17 cellular contexts compared by ENCODE assay signal in genomic region chr10:132712291-132712690, GRCh38.
DNase-seq lines count a peak whose midpoint lies in the region; ATAC-seq and TF ChIP-seq lines count a peak whose summit lies in the region.
"Had no signal": no experiment of that assay in that cellular context is flagged by ENCODE, and none has a peak within 500 bp of the region (broad histone marks: within the 10 kb centered on the region; RNA-seq: fewer than 3 reads in every experiment).

No MANE protein-coding gene starts in this region.

- no peak for TF ChIP-seq CTCF in type B pancreatic cell (conservative IDR thresholded peaks at IDR 0.05)

- DNase-seq in Right ventricle myocardium superior: peak; percentile 17
- DNase-seq in Right ventricle myocardium inferior (ENCODE audit: missing footprints): no peak
- DNase-seq in left cardiac atrium: peak; percentile 3
- DNase-seq in natural killer cell treated with Interleukin-12 subunit alpha and Interleukin-12 subunit beta and Interleukin-15 and Interleukin-18, amount 100 ng/mL, for 72 hours (ENCODE audit: low spot score): peak; percentile 40
- DNase-seq in type B pancreatic cell (ENCODE audit: extremely low spot score, unreplicated experiment): no peak
- no peak for DNase-seq in T1000 (lab: John Stamatoyannopoulos, UW)
- no peak for DNase-seq in cerebellar nuclear complex (lab: John Stamatoyannopoulos, UW)
- DNase-seq: 8988T, DMS 273 treated with DMSO at 0.1 percent for 48 hours, HFFc6, IMR-90, Kasumi-1, MM.1S, NCI-H1092 treated with DMSO at 0.1 percent for 48 hours, NCI-H1694, NCI-H510A treated with DMSO at 0.1 percent for 48 hours had no signal

- H3K4me3 Mint-ChIP-seq in natural killer cell treated with Interleukin-12 subunit alpha and Interleukin-12 subunit beta and Interleukin-15 and Interleukin-18, amount 100 ng/mL, for 72 hours: no peak overlapping the region
- peak overlapping the region; percentile 50 for H3K4me3 Mint-ChIP-seq in type B pancreatic cell
- H3K4me3 Mint-ChIP-seq: HFFc6 had no signal

- H3K9me3 Mint-ChIP-seq in natural killer cell treated with Interleukin-12 subunit alpha and Interleukin-12 subunit beta and Interleukin-15 and Interleukin-18, amount 100 ng/mL, for 72 hours: no peaks in the 10 kb centered on the region
- H3K9me3 Mint-ChIP-seq in type B pancreatic cell: no peaks in the 10 kb centered on the region

- no peak for ATAC-seq in Right ventricle myocardium superior (ENCODE audit: poor library complexity)
- no peak for ATAC-seq in Right ventricle myocardium inferior
- no peak for ATAC-seq in left cardiac atrium
- ATAC-seq in natural killer cell treated with Interleukin-12 subunit alpha and Interleukin-12 subunit beta and Interleukin-15 and Interleukin-18, amount 100 ng/mL, for 72 hours: no peak
- ATAC-seq in GM21619 (IDR thresholded peaks at IDR 0.05; ENCODE audit: unreplicated experiment): no peak

- no peak overlapping the region for H3K27ac Mint-ChIP-seq in natural killer cell treated with Interleukin-12 subunit alpha and Interleukin-12 subunit beta and Interleukin-15 and Interleukin-18, amount 100 ng/mL, for 72 hours
- no peak overlapping the region for H3K27ac Mint-ChIP-seq in type B pancreatic cell
- H3K27ac Mint-ChIP-seq: HFFc6 had no signal

- no peaks in the 10 kb centered on the region for H3K27me3 Mint-ChIP-seq in natural killer cell treated with Interleukin-12 subunit alpha and Interleukin-12 subunit beta and Interleukin-15 and Interleukin-18, amount 100 ng/mL, for 72 hours
- H3K27me3 Mint-ChIP-seq in type B pancreatic cell: peaks cover 15% of the 10 kb centered on the region

- intact Hi-C loops in Right ventricle myocardium superior (cut with DNase I): no loop called here
- intact Hi-C loops in Right ventricle myocardium inferior (cut with DNase I): no loop called here
- intact Hi-C loops in left cardiac atrium (cut with DNase I): no loop called here

- H3K36me3 Mint-ChIP-seq in natural killer cell treated with Interleukin-12 subunit alpha and Interleukin-12 subunit beta and Interleukin-15 and Interleukin-18, amount 100 ng/mL, for 72 hours: no peaks in the 10 kb centered on the region
- peaks cover 12% of the 10 kb centered on the region for H3K36me3 Mint-ChIP-seq in type B pancreatic cell

- peaks cover 0 to 15% of the 10 kb centered on the region in 2 donors for H3K4me1 Mint-ChIP-seq in natural killer cell treated with Interleukin-12 subunit alpha and Interleukin-12 subunit beta and Interleukin-15 and Interleukin-18, amount 100 ng/mL, for 72 hours (ENCODE audit: low read depth in 2 of 2)
- peaks cover 3% of the 10 kb centered on the region for H3K4me1 Mint-ChIP-seq in type B pancreatic cell (ENCODE audit: unreplicated experiment)

Comparison
In these comparisons a context has a peak if more than half of its experiments do, and no peak if none do; other contexts are left out.
1. DNase-seq: peak in Right ventricle myocardium superior (single experiment), left cardiac atrium (single experiment) and natural killer cell treated with Interleukin-12 subunit alpha and Interleukin-12 subunit beta and Interleukin-15 and Interleukin-18, amount 100 ng/mL, for 72 hours (single experiment); none in Right ventricle myocardium inferior (single experiment), type B pancreatic cell (single experiment), T1000 (single experiment) and cerebellar nuclear complex (0 of 2).